In the genomic region with DNA sequence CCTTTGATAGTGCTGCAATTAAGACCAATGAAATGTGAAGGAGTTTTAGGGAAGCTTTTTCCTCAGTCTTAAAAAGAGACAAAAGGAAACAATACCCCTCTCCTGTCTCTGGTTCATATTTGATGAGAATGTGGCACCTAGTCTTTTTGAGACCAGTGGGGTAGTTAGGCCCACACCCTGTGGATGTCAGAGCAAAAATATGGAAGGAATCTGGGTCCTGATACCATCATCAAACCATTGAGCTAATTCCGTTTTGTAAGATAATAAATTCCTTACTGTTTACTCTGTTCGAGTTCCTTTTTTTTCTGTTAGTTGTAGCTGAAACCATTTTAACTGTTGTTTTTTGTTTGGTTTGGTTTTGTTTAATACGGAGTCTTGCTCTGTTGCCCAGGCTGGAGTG, we compare ENCODE assay signal across 12 cellular contexts. TPM values are rescaled to one million over a fixed set of nuclear protein-coding genes. Genes with fewer than 3 reads are reported as not detected.
DNase-seq lines count a peak whose midpoint lies in the region; ATAC-seq and TF ChIP-seq lines count a peak whose summit lies in the region.
"Had no signal": no experiment of that assay in that cellular context is flagged by ENCODE, and none has a peak within 500 bp of the region (broad histone marks: within the 10 kb centered on the region; RNA-seq: fewer than 3 reads in every experiment).

No MANE protein-coding gene starts in this region.

- BruUV-seq in HCT116 (replicated peaks; lab: Mats Ljungman, UMichigan): no TSS peak

- peak overlapping the region in 6 of 7 donors; percentile 15 to 64 (median 52) for H3K27ac Mint-ChIP-seq in CD14-positive monocyte
- H3K27ac Mint-ChIP-seq in activated T-helper 17 cell treated with anti-CD3 and anti-CD28 coated beads, Interleukin-2, amount 50 U/mL, for 72 hours: peak overlapping the region; percentile 83
- H3K27ac Mint-ChIP-seq: WTC11 had no signal

- H3K79me2 ChIP-seq in HCT116 (ENCODE audit: insufficient read depth, low read length) (no peaks in the 10 kb centered on the region), mesendoderm (ENCODE audit: control insufficient read depth, insufficient read depth, low read length) (no peaks in the 10 kb centered on the region)

- no peaks in the 10 kb centered on the region for H3K27me3 ChIP-seq in HCT116 (ENCODE audit: insufficient read depth, low read length)
- H3K27me3 ChIP-seq in mesendoderm (ENCODE audit: insufficient read depth, low read length, poor library complexity): no peaks in the 10 kb centered on the region

- no peak overlapping the region for H4K8ac ChIP-seq in mesendoderm (ENCODE audit: low read depth, low read length)

- no peaks in the 10 kb centered on the region for H3K79me1 ChIP-seq in mesendoderm (ENCODE audit: low read length)

- H4K20me1 ChIP-seq in HCT116 (ENCODE audit: insufficient read depth): no peaks in the 10 kb centered on the region

- no peak overlapping the region for H2AK5ac ChIP-seq in mesendoderm (ENCODE audit: low read length)

- no peak overlapping the region for H3K18ac ChIP-seq in mesendoderm (ENCODE audit: low read length)

- TF ChIP-seq CTCF in CD14-positive monocyte (IDR thresholded peaks at IDR 0.05) (no peak), HCT116 (IDR thresholded peaks at IDR 0.05 in 2 of 3, conservative IDR thresholded peaks at IDR 0.05 in 1 of 3; ENCODE audit: borderline replicate concordance in 1 of 3, insufficient read depth in 1 of 3, low read depth in 2 of 3, low read length in 2 of 3) (no peak)

- intact Hi-C loops in CD14-positive monocyte (cut with micrococcal nuclease): no loop called here
- intact Hi-C loops in HCT116 (cut with micrococcal nuclease): no loop called here
- intact Hi-C loops in left ventricle myocardium superior (cut with micrococcal nuclease): no loop called here

- no peak overlapping the region for H3K4me3 Mint-ChIP-seq in CD14-positive monocyte
- H3K4me3 Mint-ChIP-seq in activated T-helper 17 cell treated with anti-CD3 and anti-CD28 coated beads, Interleukin-2, amount 50 U/mL, for 72 hours: peak overlapping the region; percentile 71
- H3K4me3 Mint-ChIP-seq: WTC11 had no signal

- POLR2A ChIA-PET in HCT116 (lab: Charles Lee): no interaction called here

- CTCF ChIA-PET in HCT116 (lab: Charles Lee): no interaction called here

- H3K4ac ChIP-seq in mesendoderm (ENCODE audit: low read depth, low read length): no peak overlapping the region

- no peak for TF ChIP-seq RAD21 in HCT116 (IDR thresholded peaks at IDR 0.05; ENCODE audit: low read depth)

- H3K27ac ChIP-seq in HCT116 (ENCODE audit: low read depth, low read length) (no peak overlapping the region), mesendoderm (ENCODE audit: low read depth, low read length) (no peak overlapping the region)

- H3K4me2 ChIP-seq in HCT116 (ENCODE audit: low read length) (no peak overlapping the region), mesendoderm (ENCODE audit: low read length) (no peak overlapping the region)

- no peak for TF ChIP-seq POLR2A in HCT116 (IDR thresholded peaks at IDR 0.05; ENCODE audit: borderline replicate concordance, extremely low read depth, insufficient read depth, insufficient read length)

- H2BK5ac ChIP-seq in mesendoderm (ENCODE audit: low read length): no peak overlapping the region

- H2BK120ac ChIP-seq in mesendoderm (ENCODE audit: low read depth, low read length): no peak overlapping the region

- no peaks in the 10 kb centered on the region for H3K9me2 ChIP-seq in HCT116 (ENCODE audit: insufficient read depth)

- no peaks in the 10 kb centered on the region for H3K36me3 ChIP-seq in HCT116 (ENCODE audit: control insufficient read depth in 1 of 2, insufficient read depth in 2 of 2, low read length in 2 of 2)
- no peaks in the 10 kb centered on the region for H3K36me3 ChIP-seq in mesendoderm (ENCODE audit: control insufficient read depth, insufficient read depth, low read length)

- H3K56ac ChIP-seq in mesendoderm (ENCODE audit: low read length): no peak overlapping the region

- no peak overlapping the region for H2BK15ac ChIP-seq in mesendoderm (replicated peaks; ENCODE audit: low read depth)

- H3K4me3 ChIP-seq in HCT116 (replicated peaks in 1 of 2; ENCODE audit: low read depth in 1 of 2, low read length in 2 of 2) (no peak overlapping the region), mesendoderm (ENCODE audit: low read length) (no peak overlapping the region)
- H3K4me3 ChIP-seq: skin epidermis had no signal

- no peaks in the 10 kb centered on the region for H3K9me3 Mint-ChIP-seq in CD14-positive monocyte
- H3K9me3 Mint-ChIP-seq in activated T-helper 17 cell treated with anti-CD3 and anti-CD28 coated beads, Interleukin-2, amount 50 U/mL, for 72 hours: no peaks in the 10 kb centered on the region
- H3K9me3 Mint-ChIP-seq: WTC11 had no signal

- H3K9ac ChIP-seq in HCT116 (ENCODE audit: low read length): no peak overlapping the region
- no peak overlapping the region for H3K9ac ChIP-seq in mesendoderm (ENCODE audit: low read length)

- ATAC-seq in HCT116 (peak; percentile 10; the same call in 1 of the 2 replicates), GM18870 (IDR thresholded peaks at IDR 0.05; ENCODE audit: unreplicated experiment) (no peak), GM18511 (IDR thresholded peaks at IDR 0.05; ENCODE audit: unreplicated experiment) (no peak), left ventricle myocardium superior (no peak)
- ATAC-seq in activated T-helper 17 cell treated with anti-CD3 and anti-CD28 coated beads, Interleukin-2, amount 50 U/mL, for 72 hours (replicated peaks): no peak
- ATAC-seq: WTC11 had no signal

- peaks cover 0 to 1% (median 0%) of the 10 kb centered on the region in 3 donors for H3K27me3 Mint-ChIP-seq in CD14-positive monocyte (ENCODE audit: low read depth in 3 of 3)
- no peaks in the 10 kb centered on the region for H3K27me3 Mint-ChIP-seq in activated T-helper 17 cell treated with anti-CD3 and anti-CD28 coated beads, Interleukin-2, amount 50 U/mL, for 72 hours

- H2AFZ ChIP-seq in HCT116 (ENCODE audit: low read depth, low read length, poor library complexity, severe bottlenecking): no peak overlapping the region

- no CpG with 5 or more reads among the region's 3 CpGs for WGBS in mesendoderm (ENCODE audit: extremely low coverage, insufficient coverage, low lambda C conversion rate)

- H3K9me3 ChIP-seq in HCT116 (ENCODE audit: control insufficient read depth in 1 of 2, insufficient read depth in 1 of 2, low read depth in 1 of 2, low read length in 2 of 2): no peaks in the 10 kb centered on the region

- RAD21 ChIA-PET in HCT116 (lab: Charles Lee; ENCODE audit: low non-redundant PET in 1 of 2, low total read pairs in 2 of 2, uncharacterized antibody in 2 of 2, unreplicated experiment in 2 of 2): no interaction called here

- H3K23ac ChIP-seq in mesendoderm (ENCODE audit: low read length): no peak overlapping the region

- no peak for DNase-seq in CD14-positive monocyte (ENCODE audit: low spot score)
- DNase-seq in HCT116 (ENCODE audit: low read depth, low spot score): no peak
- DNase-seq in mesendoderm: peak; percentile 39
- no peak for DNase-seq in NCI-H526 (lab: John Stamatoyannopoulos, UW)
- no peak for DNase-seq in left ventricle myocardium superior
- DNase-seq: aorta, NCI-H187 had no signal

- peaks cover 58 to 66% of the 10 kb centered on the region in 2 donors for H3K36me3 Mint-ChIP-seq in CD14-positive monocyte
- peaks cover 99% of the 10 kb centered on the region for H3K36me3 Mint-ChIP-seq in activated T-helper 17 cell treated with anti-CD3 and anti-CD28 coated beads, Interleukin-2, amount 50 U/mL, for 72 hours (ENCODE audit: low read depth)
- H3K36me3 Mint-ChIP-seq: WTC11 had no signal

- H4K5ac ChIP-seq in mesendoderm (ENCODE audit: low read length): no peak overlapping the region

- peaks cover 78% of the 10 kb centered on the region for H3K4me1 Mint-ChIP-seq in CD14-positive monocyte
- H3K4me1 Mint-ChIP-seq in activated T-helper 17 cell treated with anti-CD3 and anti-CD28 coated beads, Interleukin-2, amount 50 U/mL, for 72 hours: peaks cover 63% of the 10 kb centered on the region

- H3K4me1 ChIP-seq in HCT116 (ENCODE audit: control insufficient read depth in 1 of 2, insufficient read depth in 2 of 2, low read length in 2 of 2) (peaks cover 3 to 15% of the 10 kb centered on the region in 2 experiments; a peak in 2 of 4 replicates), mesendoderm (ENCODE audit: control insufficient read depth, low read depth, low read length) (no peaks in the 10 kb centered on the region)

TF ChIP-seq in HCT116, 20 proteins besides CTCF, POLR2A, EP300 and RAD21 (continues in another document):
- no peak for TF ChIP-seq EZH2phosphoT487 (IDR thresholded peaks at IDR 0.05; ENCODE audit: borderline replicate concordance)
- TF ChIP-seq SRF (IDR thresholded peaks at IDR 0.05; ENCODE audit: low read depth): no peak
- no peak for TF ChIP-seq TCF7L2 (IDR thresholded peaks at IDR 0.05; ENCODE audit: borderline replicate concordance, extremely low read depth, insufficient read depth, insufficient read length)
- no peak for TF ChIP-seq YY1 (IDR thresholded peaks at IDR 0.05; ENCODE audit: extremely low read depth, insufficient replicate concordance, low read depth, low read length)
- no peak for TF ChIP-seq CEBPB (IDR thresholded peaks at IDR 0.05; ENCODE audit: low read depth)
- TF ChIP-seq CBX3 (IDR thresholded peaks at IDR 0.05; ENCODE audit: low read depth): no peak
- no peak for TF ChIP-seq POLR2AphosphoS5 (IDR thresholded peaks at IDR 0.05; ENCODE audit: low read depth, low read length)
- TF ChIP-seq ELF1 (IDR thresholded peaks at IDR 0.05; ENCODE audit: borderline replicate concordance, low read depth): no peak
- TF ChIP-seq EGR1 (IDR thresholded peaks at IDR 0.05; ENCODE audit: low read depth): no peak

RNA-seq across cellular contexts. Expression of a gene that starts 33.3 kb away (rescaled TPM):
- 100 to 1,000 TPM; 667 to 992 TPM for polyA plus RNA-seq in CD14-positive monocyte
- total RNA-seq in HCT116 (2021; ENCODE audit: unreplicated experiment): 1.2 TPM
- 0.08 TPM in 1 of 2 replicates, not detected in the other for polyA plus RNA-seq in HCT116 (2012)
- 100 to 1,000 TPM; 366 to 421 TPM for total RNA-seq in activated T-helper 17 cell treated with anti-CD3 and anti-CD28 coated beads, Interleukin-2, amount 50 U/mL, for 72 hours
- not detected for polyA plus RNA-seq in mesendoderm (2013, experiment 1 of 2)
- polyA plus RNA-seq in mesendoderm (2013, experiment 2 of 2): under 0.01 TPM
- total RNA-seq in left ventricle myocardium superior: 6.9 TPM

Comparison
In these comparisons a context has a peak if more than half of its experiments do, and no peak if none do; other contexts are left out.
1. RNA of a gene that starts 33.3 kb away (total RNA-seq): 366 to 421 TPM in activated T-helper 17 cell treated with anti-CD3 and anti-CD28 coated beads, Interleukin-2, amount 50 U/mL, for 72 hours; 6.9 TPM in left ventricle myocardium superior (single experiment) and 1.2 TPM in HCT116 (single experiment); every median in the first group is over 10 times any median in the second.